Comparison of ENCODE assay signal across 8 cellular contexts in the genomic region with DNA sequence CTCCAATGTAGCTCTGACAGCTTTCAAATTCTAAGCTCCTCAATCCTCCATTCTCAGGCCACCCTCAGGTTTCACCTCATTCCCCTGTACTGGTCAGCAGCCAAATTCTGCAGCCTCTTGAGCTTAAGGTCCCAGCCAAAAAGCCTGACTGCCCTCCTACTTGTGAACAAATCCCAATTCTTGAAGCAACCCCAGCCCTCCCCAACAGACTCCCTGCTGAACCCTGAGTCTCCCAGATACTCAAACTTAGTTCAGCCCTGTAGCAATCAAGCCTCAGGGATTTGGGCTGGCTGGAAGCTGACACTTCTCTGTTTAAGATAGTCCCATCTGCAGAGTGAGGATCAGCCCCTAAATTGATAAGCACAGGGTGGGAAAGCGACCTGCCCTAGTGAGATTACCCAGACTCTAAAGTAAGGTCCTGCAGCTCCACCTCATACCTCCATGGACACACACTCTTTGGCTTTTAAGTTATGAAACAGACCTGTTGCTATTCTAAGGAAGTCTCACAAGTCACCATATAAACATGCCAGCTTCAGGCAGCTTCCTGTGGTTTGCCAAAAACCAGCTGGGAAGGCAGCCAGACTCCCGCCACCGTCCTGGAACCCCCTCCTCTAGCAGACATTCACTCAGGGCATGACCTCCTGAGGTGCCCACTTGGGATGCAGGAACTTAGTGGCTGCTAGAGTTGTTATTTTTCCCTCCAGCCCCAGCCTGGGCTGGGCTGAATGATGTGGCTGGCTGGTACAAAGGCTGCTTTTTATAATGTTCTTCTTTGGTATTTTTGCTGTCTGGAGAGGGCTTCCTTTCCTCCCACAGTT.
DNase-seq lines count a peak whose midpoint lies in the region; ATAC-seq and TF ChIP-seq lines count a peak whose summit lies in the region.

No MANE protein-coding gene starts in this region.

- H3K9ac ChIP-seq in SK-N-SH (peak overlapping the region; percentile 66), parathyroid adenoma (no peak overlapping the region)

- TF ChIP-seq CTCF in SK-N-SH (IDR thresholded peaks at IDR 0.05), result no peak
- TF ChIP-seq CTCF in fibroblast of mammary gland (conservative IDR thresholded peaks at IDR 0.05; ENCODE audit: control insufficient read depth, insufficient read depth, low read depth, low read length), result no peak
- TF ChIP-seq CTCF in parathyroid adenoma (IDR thresholded peaks at IDR 0.05), result no peak

- H3K9me2 ChIP-seq in SK-N-SH, result no peaks in the 10 kb centered on the region

- no peak overlapping the region for H2AFZ ChIP-seq in SK-N-SH (ENCODE audit: low read depth)
- peak overlapping the region; percentile 50 for H2AFZ ChIP-seq in parathyroid adenoma

- WGBS in SK-N-SH (ENCODE audit: low lambda C conversion rate), result 21% methylated on average over 3 of the region's 3 CpGs

- peak; percentile 46 for DNase-seq in CD1c-positive myeloid dendritic cell (ENCODE audit: extremely low spot score)
- DNase-seq in SK-N-SH, result no peak
- peak; percentile 12 for DNase-seq in fibroblast of mammary gland (ENCODE audit: low read depth)
- DNase-seq in NCI-H2107 treated with DMSO at 0.1 percent for 48 hours (lab: John Stamatoyannopoulos, UW; ENCODE audit: unreplicated experiment), result no peak
- no peak for DNase-seq in NCI-H1930 (lab: John Stamatoyannopoulos, UW)
- DNase-seq in NCI-H2029 (lab: John Stamatoyannopoulos, UW), result no peak

- peak in 1 of 2 experiments; percentile 75; a peak in 1 of 4 replicates for TF ChIP-seq EP300 in SK-N-SH (IDR thresholded peaks at IDR 0.05; ENCODE audit: borderline replicate concordance in 1 of 2, low read depth in 1 of 2, low read length in 1 of 2)

- H3K4me2 ChIP-seq in SK-N-SH (peak overlapping the region; percentile 63), parathyroid adenoma (ENCODE audit: low read length) (no peak overlapping the region)

- H3K9me3 ChIP-seq in SK-N-SH, result no peaks in the 10 kb centered on the region
- H3K9me3 ChIP-seq in parathyroid adenoma (ENCODE audit: control insufficient read depth, low read length), result no peaks in the 10 kb centered on the region

- H3K27ac ChIP-seq in SK-N-SH (ENCODE audit: low read depth in 2 of 2, low read length in 1 of 2), result peak overlapping the region; percentile 50 to 79; a peak in 3 of 4 replicates
- H3K27ac ChIP-seq in parathyroid adenoma, result peak overlapping the region; percentile 60

- peaks cover 32% of the 10 kb centered on the region for H3F3A ChIP-seq in SK-N-SH (replicated peaks; ENCODE audit: insufficient read depth)

- H3K36me3 ChIP-seq in SK-N-SH (replicated peaks in 1 of 2; ENCODE audit: control insufficient read depth in 1 of 2, insufficient read depth in 2 of 2, low read length in 1 of 2), result no peaks in the 10 kb centered on the region
- H3K36me3 ChIP-seq in parathyroid adenoma (ENCODE audit: control insufficient read depth, insufficient read depth, low read length), result no peaks in the 10 kb centered on the region

- CTCF ChIA-PET in SK-N-SH (lab: Yijun Ruan, JAX), result interaction anchor here (0.6 to 0.9 kb wide), 2 partner anchors 38 to 109 kb away, joined by 3 to 4 read pairs; no protein-coding TSS in a partner anchor

- H3K4me1 ChIP-seq in SK-N-SH (ENCODE audit: control insufficient read depth in 1 of 2, insufficient read depth in 2 of 2, low read depth in 1 of 2, low read length in 1 of 2) (peaks cover 10 to 17% of the 10 kb centered on the region in 2 experiments; a peak in 3 of 4 replicates), parathyroid adenoma (peaks cover 9% of the 10 kb centered on the region)

- H3K4me3 ChIP-seq in SK-N-SH (ENCODE audit: low read depth in 2 of 2, low read length in 1 of 2) (no peak overlapping the region), fibroblast of mammary gland (ENCODE audit: control insufficient read depth, low read depth, low read length) (no peak overlapping the region), parathyroid adenoma (ENCODE audit: low read depth, low read length) (no peak overlapping the region)

- TF ChIP-seq RAD21 in SK-N-SH (IDR thresholded peaks at IDR 0.05; ENCODE audit: low read length), result no peak

- H3K27me3 ChIP-seq in SK-N-SH (ENCODE audit: insufficient read depth), result no peaks in the 10 kb centered on the region
- H3K27me3 ChIP-seq in parathyroid adenoma (ENCODE audit: control insufficient read depth, insufficient read depth, low read length), result no peaks in the 10 kb centered on the region

- peak; percentile 50 for ATAC-seq in GM21619 (IDR thresholded peaks at IDR 0.05; ENCODE audit: unreplicated experiment)

- POLR2A ChIA-PET in SK-N-SH (lab: Yijun Ruan, JAX), result interaction anchor here (0.6 kb wide), 1 partner anchor 103 kb away, joined by 3 read pairs; no protein-coding TSS in a partner anchor

- H4K20me1 ChIP-seq in SK-N-SH (ENCODE audit: insufficient read depth), result no peaks in the 10 kb centered on the region

- H3K79me2 ChIP-seq in SK-N-SH (ENCODE audit: insufficient read depth) (no peaks in the 10 kb centered on the region), parathyroid adenoma (no peaks in the 10 kb centered on the region)

TF ChIP-seq in SK-N-SH, 30 proteins besides CTCF, POLR2A, EP300 and RAD21:
- TF ChIP-seq, protein P1, sequence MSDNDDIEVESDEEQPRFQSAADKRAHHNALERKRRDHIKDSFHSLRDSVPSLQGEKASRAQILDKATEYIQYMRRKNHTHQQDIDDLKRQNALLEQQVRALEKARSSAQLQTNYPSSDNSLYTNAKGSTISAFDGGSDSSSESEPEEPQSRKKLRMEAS (IDR thresholded peaks at IDR 0.05; ENCODE audit: low read depth), result peak; percentile 21; the same call in 1 of the 2 replicates
- 0 out of 2 replicates have a peak, but pooled peaks have one; percentile 35 for TF ChIP-seq JUND (IDR thresholded peaks at IDR 0.05)
- TF ChIP-seq, protein P2, sequence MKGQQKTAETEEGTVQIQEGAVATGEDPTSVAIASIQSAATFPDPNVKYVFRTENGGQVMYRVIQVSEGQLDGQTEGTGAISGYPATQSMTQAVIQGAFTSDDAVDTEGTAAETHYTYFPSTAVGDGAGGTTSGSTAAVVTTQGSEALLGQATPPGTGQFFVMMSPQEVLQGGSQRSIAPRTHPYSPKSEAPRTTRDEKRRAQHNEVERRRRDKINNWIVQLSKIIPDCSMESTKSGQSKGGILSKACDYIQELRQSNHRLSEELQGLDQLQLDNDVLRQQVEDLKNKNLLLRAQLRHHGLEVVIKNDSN (IDR thresholded peaks at IDR 0.05; ENCODE audit: borderline replicate concordance, low read depth), result no peak
- TF ChIP-seq RXRA (IDR thresholded peaks at IDR 0.05; ENCODE audit: borderline replicate concordance, low read depth), result peak; percentile 93
- no peak for TF ChIP-seq EZH2phosphoT487 (IDR thresholded peaks at IDR 0.05; ENCODE audit: borderline replicate concordance, low read depth)
- TF ChIP-seq TCF12 (IDR thresholded peaks at IDR 0.05), result peak; percentile 80
- TF ChIP-seq GABPA (IDR thresholded peaks at IDR 0.05; ENCODE audit: low read depth), result no peak
- TF ChIP-seq FOSL2 (IDR thresholded peaks at IDR 0.05; ENCODE audit: borderline replicate concordance, low read depth), result peak; percentile 16; the same call in 1 of the 2 replicates
- TF ChIP-seq GATA2 (CRISPR knock-in tag; IDR thresholded peaks at IDR 0.05), result no peak
- TF ChIP-seq, protein P3, sequence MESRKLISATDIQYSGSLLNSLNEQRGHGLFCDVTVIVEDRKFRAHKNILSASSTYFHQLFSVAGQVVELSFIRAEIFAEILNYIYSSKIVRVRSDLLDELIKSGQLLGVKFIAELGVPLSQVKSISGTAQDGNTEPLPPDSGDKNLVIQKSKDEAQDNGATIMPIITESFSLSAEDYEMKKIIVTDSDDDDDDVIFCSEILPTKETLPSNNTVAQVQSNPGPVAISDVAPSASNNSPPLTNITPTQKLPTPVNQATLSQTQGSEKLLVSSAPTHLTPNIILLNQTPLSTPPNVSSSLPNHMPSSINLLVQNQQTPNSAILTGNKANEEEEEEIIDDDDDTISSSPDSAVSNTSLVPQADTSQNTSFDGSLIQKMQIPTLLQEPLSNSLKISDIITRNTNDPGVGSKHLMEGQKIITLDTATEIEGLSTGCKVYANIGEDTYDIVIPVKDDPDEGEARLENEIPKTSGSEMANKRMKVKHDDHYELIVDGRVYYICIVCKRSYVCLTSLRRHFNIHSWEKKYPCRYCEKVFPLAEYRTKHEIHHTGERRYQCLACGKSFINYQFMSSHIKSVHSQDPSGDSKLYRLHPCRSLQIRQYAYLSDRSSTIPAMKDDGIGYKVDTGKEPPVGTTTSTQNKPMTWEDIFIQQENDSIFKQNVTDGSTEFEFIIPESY (IDR thresholded peaks at IDR 0.05; ENCODE audit: borderline replicate concordance, low read depth), result 0 out of 2 replicates have a peak, but pooled peaks have one; percentile 29
- TF ChIP-seq, protein P4, sequence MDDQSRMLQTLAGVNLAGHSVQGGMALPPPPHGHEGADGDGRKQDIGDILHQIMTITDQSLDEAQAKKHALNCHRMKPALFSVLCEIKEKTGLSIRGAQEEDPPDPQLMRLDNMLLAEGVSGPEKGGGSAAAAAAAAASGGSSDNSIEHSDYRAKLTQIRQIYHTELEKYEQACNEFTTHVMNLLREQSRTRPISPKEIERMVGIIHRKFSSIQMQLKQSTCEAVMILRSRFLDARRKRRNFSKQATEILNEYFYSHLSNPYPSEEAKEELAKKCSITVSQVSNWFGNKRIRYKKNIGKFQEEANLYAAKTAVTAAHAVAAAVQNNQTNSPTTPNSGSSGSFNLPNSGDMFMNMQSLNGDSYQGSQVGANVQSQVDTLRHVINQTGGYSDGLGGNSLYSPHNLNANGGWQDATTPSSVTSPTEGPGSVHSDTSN (IDR thresholded peaks at IDR 0.05), result peak; percentile 56
- TF ChIP-seq NFIC (IDR thresholded peaks at IDR 0.05; ENCODE audit: borderline replicate concordance), result peak; percentile 91
- TF ChIP-seq RCOR1 (IDR thresholded peaks at IDR 0.05; ENCODE audit: low read length), result no peak

Comparison
In these comparisons a context has a peak if more than half of its experiments do, and no peak if none do; other contexts are left out.
1. DNase-seq: peak in CD1c-positive myeloid dendritic cell (single experiment) and fibroblast of mammary gland (single experiment); none in SK-N-SH (single experiment), NCI-H2107 treated with DMSO at 0.1 percent for 48 hours (single experiment), NCI-H1930 (0 of 2) and NCI-H2029 (single experiment).